In genomic region chr6:35077006-35077712, GRCh38 we compare ENCODE assay signal across 18 cellular contexts.
DNase-seq lines count a peak whose midpoint lies in the region; ATAC-seq, FAIRE-seq and TF ChIP-seq lines count a peak whose summit lies in the region.
"Had no signal": no experiment of that assay in that cellular context is flagged by ENCODE, and none has a peak within 500 bp of the region (broad histone marks: within the 10 kb centered on the region; RNA-seq: fewer than 3 reads in every experiment).

No MANE protein-coding gene starts in this region.

- H3K27ac Mint-ChIP-seq in activated CD4-positive, alpha-beta T cell treated with anti-CD3 and anti-CD28 coated beads for 36 hours = no peak overlapping the region
- H3K27ac Mint-ChIP-seq: activated naive CD8-positive, alpha-beta T cell; activated T-cell treated with anti-CD3 and anti-CD28 coated beads, Interleukin-2, amount 50 U/mL, for 72 hours had no signal

- H3K4me1 ChIP-seq in RWPE2 (ENCODE audit: insufficient read depth, poor library complexity, severe bottlenecking) (peaks cover 11% of the 10 kb centered on the region), kidney (ENCODE audit: control insufficient read depth in 1 of 2, insufficient read depth in 1 of 2, low read depth in 1 of 2, low read length in 2 of 2) (peaks cover 0 to 5% of the 10 kb centered on the region in 2 donors), upper lobe of right lung (peaks cover 4% of the 10 kb centered on the region)

- H3K9me3 Mint-ChIP-seq in activated CD4-positive, alpha-beta T cell treated with anti-CD3 and anti-CD28 coated beads for 36 hours (ENCODE audit: low read depth) = no peaks in the 10 kb centered on the region
- H3K9me3 Mint-ChIP-seq: activated T-cell treated with anti-CD3 and anti-CD28 coated beads, Interleukin-2, amount 50 U/mL, for 72 hours had no signal

- no peaks in the 10 kb centered on the region for H3K4me1 Mint-ChIP-seq in activated CD4-positive, alpha-beta T cell treated with anti-CD3 and anti-CD28 coated beads for 36 hours

- H3K36me3 ChIP-seq in RWPE2 (ENCODE audit: low read depth) (peaks cover 8% of the 10 kb centered on the region), kidney (ENCODE audit: control insufficient read depth in 1 of 2, insufficient read depth in 2 of 2, low read length in 2 of 2) (peaks cover 16% of the 10 kb centered on the region in 2 donors), upper lobe of right lung (peaks cover 89% of the 10 kb centered on the region)

- peak; percentile 81 for ATAC-seq in RWPE2 (ENCODE audit: low read depth)
- no peak for ATAC-seq in upper lobe of right lung
- ATAC-seq in activated CD4-positive, alpha-beta T cell treated with anti-CD3 and anti-CD28 coated beads for 36 hours = no peak
- ATAC-seq: activated T-cell treated with anti-CD3 and anti-CD28 coated beads, Interleukin-2, amount 50 U/mL, for 72 hours; left cardiac atrium; mucosa of descending colon had no signal

- FAIRE-seq in kidney (lab: Jason Lieb, UNC) = no peak

- CTCF ChIA-PET in activated CD4-positive, alpha-beta T cell treated with anti-CD3 and anti-CD28 coated beads for 36 hours (lab: Charles Lee) = interaction anchor here (1.4 kb wide), 1 partner anchor 90 kb away, joined by 4 read pairs; no protein-coding TSS in a partner anchor

- POLR2A ChIA-PET in activated CD4-positive, alpha-beta T cell treated with anti-CD3 and anti-CD28 coated beads for 36 hours (lab: Charles Lee) = no interaction called here

- H3K4me3 ChIP-seq in RWPE2 (ENCODE audit: severe bottlenecking) = no peak overlapping the region
- no peak overlapping the region for H3K4me3 ChIP-seq in kidney (ENCODE audit: low read length in 2 of 2)
- no peak overlapping the region for H3K4me3 ChIP-seq in upper lobe of right lung
- H3K4me3 ChIP-seq: BLaER1, mucosa of descending colon had no signal

- H3K9ac ChIP-seq in kidney (ENCODE audit: low read length in 2 of 2) = no peak overlapping the region
- H3K9ac ChIP-seq: BLaER1 had no signal

- H3K27me3 ChIP-seq in RWPE2 (ENCODE audit: insufficient read depth, poor library complexity, severe bottlenecking) = no peaks in the 10 kb centered on the region
- H3K27me3 ChIP-seq in upper lobe of right lung = no peaks in the 10 kb centered on the region
- H3K27me3 ChIP-seq: BLaER1, neutrophil had no signal

- H3K36me3 Mint-ChIP-seq in activated CD4-positive, alpha-beta T cell treated with anti-CD3 and anti-CD28 coated beads for 36 hours (ENCODE audit: low read depth) = peaks cover 4% of the 10 kb centered on the region

- peak overlapping the region; percentile 6 for H3K27ac ChIP-seq in RWPE2 (ENCODE audit: poor library complexity, severe bottlenecking)
- no peak overlapping the region for H3K27ac ChIP-seq in kidney (ENCODE audit: low read depth in 2 of 2, low read length in 2 of 2)
- no peak overlapping the region for H3K27ac ChIP-seq in upper lobe of right lung
- H3K27ac ChIP-seq: BLaER1, neutrophil had no signal

- no peak overlapping the region for H3K4me3 Mint-ChIP-seq in activated CD4-positive, alpha-beta T cell treated with anti-CD3 and anti-CD28 coated beads for 36 hours
- H3K4me3 Mint-ChIP-seq: activated naive CD8-positive, alpha-beta T cell; activated T-cell treated with anti-CD3 and anti-CD28 coated beads, Interleukin-2, amount 50 U/mL, for 72 hours had no signal

- no peaks in the 10 kb centered on the region for H3K27me3 Mint-ChIP-seq in activated CD4-positive, alpha-beta T cell treated with anti-CD3 and anti-CD28 coated beads for 36 hours
- H3K27me3 Mint-ChIP-seq: activated naive CD8-positive, alpha-beta T cell had no signal

- no peak for TF ChIP-seq CTCF in RWPE2 (IDR thresholded peaks at IDR 0.05; ENCODE audit: poor library complexity, severe bottlenecking)
- no peak for TF ChIP-seq CTCF in kidney (IDR thresholded peaks at IDR 0.05; ENCODE audit: borderline replicate concordance, extremely low read depth, insufficient read depth)
- TF ChIP-seq CTCF in upper lobe of right lung (IDR thresholded peaks at IDR 0.05) = no peak

- H3K9me3 ChIP-seq in RWPE2 (ENCODE audit: severe bottlenecking) (no peaks in the 10 kb centered on the region), kidney (ENCODE audit: control insufficient read depth in 1 of 2, low read length in 2 of 2) (no peaks in the 10 kb centered on the region), upper lobe of right lung (no peaks in the 10 kb centered on the region)
- H3K9me3 ChIP-seq: BLaER1, mucosa of descending colon, neutrophil had no signal

- peak; percentile 36 for DNase-seq in NCI-H146 (lab: John Stamatoyannopoulos, UW)
- no peak for DNase-seq in NCI-H146 treated with DMSO at 0.1 percent for 48 hours (lab: John Stamatoyannopoulos, UW; ENCODE audit: unreplicated experiment)
- DNase-seq in RWPE2 (ENCODE audit: low spot score) = peak; percentile 43
- peak; percentile 52 for DNase-seq in kidney
- DNase-seq in upper lobe of right lung = peak; percentile 33
- no peak for DNase-seq in stimulated activated CD4-positive, alpha-beta T cell treated with anti-CD3 and anti-CD28 coated beads, Interleukin-15, amount 100 ng/mL, for 24 hours
- DNase-seq in CD1c-positive myeloid dendritic cell (ENCODE audit: extremely low spot score) = no peak
- DNase-seq in activated CD4-positive, alpha-beta T cell treated with anti-CD3 and anti-CD28 coated beads for 36 hours = no peak
- DNase-seq: activated T-cell treated with anti-CD3 and anti-CD28 coated beads, Interleukin-2, amount 50 U/mL, for 72 hours; cortex of kidney; foreskin melanocyte; left cardiac atrium; NCI-H2029; NCI-H526 treated with DMSO at 0.1 percent for 48 hours had no signal

- intact Hi-C loops in kidney (cut with DNase I) = no loop called here
- intact Hi-C loops in upper lobe of right lung (cut with DNase I) = no loop called here
- intact Hi-C loops in activated CD4-positive, alpha-beta T cell treated with anti-CD3 and anti-CD28 coated beads for 36 hours (cut with DNase I, micrococcal nuclease) = no loop called here

Comparison
In these comparisons a context has a peak if more than half of its experiments do, and no peak if none do; other contexts are left out.
1. DNase-seq: peak in NCI-H146 (single experiment), RWPE2 (single experiment), kidney (single experiment) and upper lobe of right lung (single experiment); none in NCI-H146 treated with DMSO at 0.1 percent for 48 hours (single experiment), stimulated activated CD4-positive, alpha-beta T cell treated with anti-CD3 and anti-CD28 coated beads, Interleukin-15, amount 100 ng/mL, for 24 hours (single experiment), CD1c-positive myeloid dendritic cell (single experiment) and activated CD4-positive, alpha-beta T cell treated with anti-CD3 and anti-CD28 coated beads for 36 hours (single experiment).